21 cellular contexts compared by ENCODE assay signal in genomic region chr10:11224321-11224720, GRCh38.
A peak's percentile ranks its signal among the peaks of the same experiment; 100 is the strongest.
DNase-seq lines count a peak whose midpoint lies in the region; ATAC-seq and TF ChIP-seq lines count a peak whose summit lies in the region.
"Had no signal": no experiment of that assay in that cellular context is flagged by ENCODE, and none has a peak within 500 bp of the region (broad histone marks: within the 10 kb centered on the region; RNA-seq: fewer than 3 reads in every experiment).

No MANE protein-coding gene starts in this region.

- H3K4me1 ChIP-seq in CD8-positive, alpha-beta memory T cell (ENCODE audit: insufficient read depth, low read length), result peaks cover 81% of the 10 kb centered on the region
- H3K4me1 ChIP-seq: psoas muscle had no signal

- peak overlapping the region; percentile 98 for H3K27ac Mint-ChIP-seq in activated naive CD4-positive, alpha-beta T cell treated with anti-CD3 and anti-CD28 coated beads, Interleukin-2, amount 50 U/mL, for 24 hours
- peak overlapping the region; percentile 16 to 98 (median 97) for H3K27ac Mint-ChIP-seq in CD8-positive, alpha-beta memory T cell
- H3K27ac Mint-ChIP-seq in activated naive CD8-positive, alpha-beta T cell treated with anti-CD3 and anti-CD28 coated beads for 36 hours, result peak overlapping the region; percentile 91
- H3K27ac Mint-ChIP-seq in neural crest cell (ENCODE audit: unreplicated experiment), result no peak overlapping the region

- no peaks in the 10 kb centered on the region for H3K27me3 Mint-ChIP-seq in activated naive CD4-positive, alpha-beta T cell treated with anti-CD3 and anti-CD28 coated beads, Interleukin-2, amount 50 U/mL, for 24 hours
- H3K27me3 Mint-ChIP-seq in CD8-positive, alpha-beta memory T cell, result no peaks in the 10 kb centered on the region
- no peaks in the 10 kb centered on the region for H3K27me3 Mint-ChIP-seq in activated naive CD8-positive, alpha-beta T cell treated with anti-CD3 and anti-CD28 coated beads for 36 hours
- H3K27me3 Mint-ChIP-seq in neural crest cell (ENCODE audit: low read depth), result no peaks in the 10 kb centered on the region

- no peak for DNase-seq in activated naive CD4-positive, alpha-beta T cell (lab: John Stamatoyannopoulos, UW)
- DNase-seq in CD8-positive, alpha-beta memory T cell, result no peak
- no peak for DNase-seq in activated naive CD8-positive, alpha-beta T cell treated with anti-CD3 and anti-CD28 coated beads for 36 hours
- DNase-seq in neural crest cell (ENCODE audit: low read depth, low spot score), result no peak
- no peak for DNase-seq in MV-4-11 (lab: John Stamatoyannopoulos, UW)
- DNase-seq: activated CD4-positive, CD25-positive, alpha-beta regulatory T cell treated with anti-CD3 and anti-CD28 coated beads, Interleukin-2, amount 50 U/mL, for 72 hours; activated T-cell treated with anti-CD3 and anti-CD28 coated beads for 4 hours; amniotic stem cell; central memory CD4-positive, alpha-beta T cell; erythroblast; foreskin melanocyte; Karpas-422; NCI-H1092; NCI-H2029; NCI-H446; Peyer's patch; psoas muscle had no signal

- no peak overlapping the region for H3K4me3 Mint-ChIP-seq in activated naive CD4-positive, alpha-beta T cell treated with anti-CD3 and anti-CD28 coated beads, Interleukin-2, amount 50 U/mL, for 24 hours
- peak overlapping the region in 5 of 7 donors; percentile 40 to 81 (median 77) for H3K4me3 Mint-ChIP-seq in CD8-positive, alpha-beta memory T cell
- H3K4me3 Mint-ChIP-seq in activated naive CD8-positive, alpha-beta T cell treated with anti-CD3 and anti-CD28 coated beads for 36 hours, result no peak overlapping the region
- H3K4me3 Mint-ChIP-seq in neural crest cell, result peak overlapping the region; percentile 22

- H3K9me3 ChIP-seq in CD8-positive, alpha-beta memory T cell (ENCODE audit: low read length), result no peaks in the 10 kb centered on the region
- H3K9me3 ChIP-seq: Peyer's patch, psoas muscle, thoracic aorta had no signal

- CTCF ChIA-PET in CD8-positive, alpha-beta memory T cell (lab: Charles Lee), result no interaction called here

- no peaks in the 10 kb centered on the region for H3K9me3 Mint-ChIP-seq in activated naive CD4-positive, alpha-beta T cell treated with anti-CD3 and anti-CD28 coated beads, Interleukin-2, amount 50 U/mL, for 24 hours
- no peaks in the 10 kb centered on the region for H3K9me3 Mint-ChIP-seq in CD8-positive, alpha-beta memory T cell
- peaks cover 3% of the 10 kb centered on the region for H3K9me3 Mint-ChIP-seq in activated naive CD8-positive, alpha-beta T cell treated with anti-CD3 and anti-CD28 coated beads for 36 hours
- H3K9me3 Mint-ChIP-seq in neural crest cell, result no peaks in the 10 kb centered on the region

- H3K27me3 ChIP-seq in CD8-positive, alpha-beta memory T cell (ENCODE audit: insufficient read depth, low read length, poor library complexity, severe bottlenecking), result no peaks in the 10 kb centered on the region
- H3K27me3 ChIP-seq: Peyer's patch had no signal

- H3K36me3 Mint-ChIP-seq in activated naive CD4-positive, alpha-beta T cell treated with anti-CD3 and anti-CD28 coated beads, Interleukin-2, amount 50 U/mL, for 24 hours, result peaks cover 32% of the 10 kb centered on the region
- H3K36me3 Mint-ChIP-seq in CD8-positive, alpha-beta memory T cell, result peaks cover 18 to 92% (median 24%) of the 10 kb centered on the region in 3 donors
- H3K36me3 Mint-ChIP-seq in activated naive CD8-positive, alpha-beta T cell treated with anti-CD3 and anti-CD28 coated beads for 36 hours, result peaks cover 86% of the 10 kb centered on the region
- H3K36me3 Mint-ChIP-seq in neural crest cell (ENCODE audit: low read depth), result peaks cover 4% of the 10 kb centered on the region

- no peak overlapping the region for H3K4me3 ChIP-seq in CD8-positive, alpha-beta memory T cell (ENCODE audit: low read length)
- H3K4me3 ChIP-seq: Peyer's patch, psoas muscle, thoracic aorta had no signal

- H3K4me1 Mint-ChIP-seq in activated naive CD4-positive, alpha-beta T cell treated with anti-CD3 and anti-CD28 coated beads, Interleukin-2, amount 50 U/mL, for 24 hours, result peaks cover 94% of the 10 kb centered on the region
- H3K4me1 Mint-ChIP-seq in CD8-positive, alpha-beta memory T cell, result peaks cover 92 to 100% (median 100%) of the 10 kb centered on the region in 3 donors
- peaks cover 87% of the 10 kb centered on the region for H3K4me1 Mint-ChIP-seq in activated naive CD8-positive, alpha-beta T cell treated with anti-CD3 and anti-CD28 coated beads for 36 hours
- H3K4me1 Mint-ChIP-seq in neural crest cell, result peaks cover 27% of the 10 kb centered on the region

- ATAC-seq in GM21576 (IDR thresholded peaks at IDR 0.05; ENCODE audit: unreplicated experiment) (no peak), HG03565 (IDR thresholded peaks at IDR 0.05; ENCODE audit: unreplicated experiment) (no peak)
- ATAC-seq: psoas muscle had no signal

- H3K27ac ChIP-seq in CD8-positive, alpha-beta memory T cell (ENCODE audit: low read depth, low read length), result no peak overlapping the region
- H3K27ac ChIP-seq: Peyer's patch, psoas muscle, thoracic aorta had no signal

- H3K36me3 ChIP-seq in CD8-positive, alpha-beta memory T cell (ENCODE audit: insufficient read depth, low read length), result peaks cover 39% of the 10 kb centered on the region
- H3K36me3 ChIP-seq: Peyer's patch, thoracic aorta had no signal

- no peak for TF ChIP-seq CTCF in neural crest cell (conservative IDR thresholded peaks at IDR 0.05)

- POLR2A ChIA-PET in CD8-positive, alpha-beta memory T cell (lab: Charles Lee), result no interaction called here

Comparison
In these comparisons a context has a peak if more than half of its experiments do, and no peak if none do; other contexts are left out.
1. H3K4me3 Mint-ChIP-seq: peak in CD8-positive, alpha-beta memory T cell (5 of 7) and neural crest cell (single experiment); none in activated naive CD4-positive, alpha-beta T cell treated with anti-CD3 and anti-CD28 coated beads, Interleukin-2, amount 50 U/mL, for 24 hours (single experiment) and activated naive CD8-positive, alpha-beta T cell treated with anti-CD3 and anti-CD28 coated beads for 36 hours (single experiment).